Comparison of ENCODE assay signal across 8 cellular contexts in the genomic region with DNA sequence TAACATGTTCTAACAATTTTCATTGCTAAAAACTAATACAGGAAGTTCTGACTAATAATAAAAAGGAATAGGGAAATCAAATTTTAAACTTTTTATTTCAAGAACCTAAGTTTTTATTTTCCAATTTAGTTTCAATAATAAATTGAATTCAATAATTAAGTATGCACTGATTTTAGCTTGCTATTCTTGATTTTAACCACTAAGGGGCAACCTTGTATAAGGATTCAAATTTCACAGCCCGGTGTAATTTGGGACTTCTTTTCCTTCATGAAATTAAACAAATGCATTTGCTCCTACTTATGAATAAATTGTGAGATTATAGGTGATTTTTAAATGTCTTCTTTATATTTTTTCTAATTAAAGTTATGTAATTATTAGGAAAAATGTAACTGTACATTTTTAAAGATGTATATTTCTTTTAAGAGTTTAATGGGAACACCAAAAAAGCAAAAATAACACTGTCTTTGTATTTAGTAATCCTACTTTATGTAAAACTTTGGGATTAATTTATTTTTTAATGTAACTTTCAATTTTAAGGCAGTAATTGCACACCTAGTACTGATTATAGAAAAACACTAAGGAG.
DNase-seq lines count a peak whose midpoint lies in the region; ATAC-seq, FAIRE-seq and TF ChIP-seq lines count a peak whose summit lies in the region.

No MANE protein-coding gene starts in this region.

- H3K27me3 Mint-ChIP-seq in activated naive CD4-positive, alpha-beta T cell treated with anti-CD3 and anti-CD28 coated beads, Interleukin-2, amount 10 ng/mL, durations not matched to agents 7 days and 5 days = no peaks in the 10 kb centered on the region

- TF ChIP-seq CTCF in right atrium auricular region (IDR thresholded peaks at IDR 0.05) (peak; percentile 29 to 75), K562 (IDR thresholded peaks at IDR 0.05 in 2 of 3, conservative IDR thresholded peaks at IDR 0.05 in 1 of 3; ENCODE audit: insufficient read depth in 2 of 3, low read depth in 1 of 3, low read length in 3 of 3) (peak; percentile 15 to 70 (median 25); a peak in 3 of 6 replicates), liver (IDR thresholded peaks at IDR 0.05; ENCODE audit: low read depth, low read length, missing input control) (peak; percentile 72)

- TF ChIP-seq POLR2A in K562 (conservative IDR thresholded peaks at IDR 0.05) = no peak

- TF ChIP-seq EP300 in K562 (IDR thresholded peaks at IDR 0.05; ENCODE audit: low read length) = no peak

- no peak overlapping the region for H3K4me2 ChIP-seq in K562 (ENCODE audit: insufficient read depth, low read length)

- intact Hi-C loops in cardiac septum (cut with DNase I) = no loop called here
- intact Hi-C loops in K562 (cut with micrococcal nuclease) = loop anchor here (1.0 to 10.0 kb wide), 3 partner anchors 1078 to 1518 kb away; no protein-coding TSS in a partner anchor

- H3K9ac ChIP-seq in K562 (ENCODE audit: insufficient read depth in 1 of 2, low read depth in 2 of 2, low read length in 2 of 2) = no peak overlapping the region
- no peak overlapping the region for H3K9ac ChIP-seq in liver (ENCODE audit: low read depth in 1 of 2, low read length in 2 of 2)

- H3K4me3 Mint-ChIP-seq in activated naive CD4-positive, alpha-beta T cell treated with anti-CD3 and anti-CD28 coated beads, Interleukin-2, amount 10 ng/mL, durations not matched to agents 7 days and 5 days = no peak overlapping the region

- H2AFZ ChIP-seq in K562 (ENCODE audit: low read depth, low read length) = no peak overlapping the region

- POLR2A ChIA-PET in K562 (lab: Yijun Ruan, JAX) = no interaction called here

- H3K4me3 ChIP-seq in right atrium auricular region (no peak overlapping the region), K562 (no peak overlapping the region), liver (ENCODE audit: low read depth in 1 of 3, low read length in 3 of 3) (no peak overlapping the region)

- BruUV-seq in K562 (replicated peaks; lab: Mats Ljungman, UMichigan) = no TSS peak

- no peak overlapping the region for H3K27ac ChIP-seq in right atrium auricular region
- no peak overlapping the region for H3K27ac ChIP-seq in K562 (ENCODE audit: extremely low read depth, low read depth, low read length)
- H3K27ac ChIP-seq in liver (ENCODE audit: low read depth in 1 of 2, low read length in 2 of 2) = no peak overlapping the region

- H3K79me2 ChIP-seq in K562 (ENCODE audit: control insufficient read depth, insufficient read depth, low read length) = no peaks in the 10 kb centered on the region

- FAIRE-seq in K562 (lab: Jason Lieb, UNC) = no peak

- H3K4me1 Mint-ChIP-seq in activated naive CD4-positive, alpha-beta T cell treated with anti-CD3 and anti-CD28 coated beads, Interleukin-2, amount 10 ng/mL, durations not matched to agents 7 days and 5 days = no peaks in the 10 kb centered on the region

- no peaks in the 10 kb centered on the region for H3K9me3 Mint-ChIP-seq in activated naive CD4-positive, alpha-beta T cell treated with anti-CD3 and anti-CD28 coated beads, Interleukin-2, amount 10 ng/mL, durations not matched to agents 7 days and 5 days

- DNase-seq in right atrium auricular region (ENCODE audit: low spot score) (no peak), cardiac septum (ENCODE audit: low spot score) (no peak), NCI-H146 treated with DMSO at 0.1 percent for 48 hours (lab: John Stamatoyannopoulos, UW; ENCODE audit: unreplicated experiment) (peak; percentile 17), K562 (ENCODE audit: extremely low read depth in 1 of 4, low spot score in 3 of 4) (peak; percentile 24 to 32 (median 30))
- no peak for DNase-seq in activated naive CD4-positive, alpha-beta T cell treated with anti-CD3 and anti-CD28 coated beads, Interleukin-2, amount 10 ng/mL, durations not matched to agents 7 days and 5 days

- H3K4me1 ChIP-seq in right atrium auricular region (no peaks in the 10 kb centered on the region), K562 (replicated peaks in 1 of 2; ENCODE audit: control insufficient read depth in 2 of 2, insufficient read depth in 2 of 2, low read length in 2 of 2) (no peaks in the 10 kb centered on the region), liver (ENCODE audit: control insufficient read depth in 4 of 4, insufficient read depth in 4 of 4, low read length in 3 of 4) (no peaks in the 10 kb centered on the region)

- H3K27ac Mint-ChIP-seq in activated naive CD4-positive, alpha-beta T cell treated with anti-CD3 and anti-CD28 coated beads, Interleukin-2, amount 10 ng/mL, durations not matched to agents 7 days and 5 days = no peak overlapping the region

- CTCF ChIA-PET in K562 (lab: Yijun Ruan, JAX; ENCODE audit: low intra/inter-chr PET ratio) = interaction anchor here (0.9 to 1.1 kb wide), 2 partner anchors 318 to 1386 kb away, joined by 3 read pairs; no protein-coding TSS in a partner anchor
- CTCF ChIA-PET in activated naive CD4-positive, alpha-beta T cell treated with anti-CD3 and anti-CD28 coated beads, Interleukin-2, amount 10 ng/mL, durations not matched to agents 7 days and 5 days (lab: Charles Lee) = interaction anchor here (0.8 to 1.6 kb wide), 2 partner anchors 448 to 1078 kb away, joined by 3 to 10 read pairs; no protein-coding TSS in a partner anchor

- no peaks in the 10 kb centered on the region for H3K9me1 ChIP-seq in K562 (ENCODE audit: control insufficient read depth, insufficient read depth, low read length)

- 7% methylated on average over 1 of the region's 1 CpG for WGBS in K562 (ENCODE audit: insufficient coverage, low coverage, missing lambda C conversion rate)
- WGBS in liver = 0% methylated on average over 1 of the region's 1 CpG

- H3K9me3 ChIP-seq in right atrium auricular region = no peaks in the 10 kb centered on the region
- no peaks in the 10 kb centered on the region for H3K9me3 ChIP-seq in K562 (replicated peaks; ENCODE audit: control insufficient read depth, insufficient read depth, low read depth, low read length)
- no peaks in the 10 kb centered on the region for H3K9me3 ChIP-seq in liver (ENCODE audit: control insufficient read depth in 4 of 4, low read length in 3 of 4)

- TF ChIP-seq RAD21 in K562 (CRISPR knock-in tag; conservative IDR thresholded peaks at IDR 0.05 in 1 of 2, IDR thresholded peaks at IDR 0.05 in 1 of 2) (peak; percentile 67), liver (IDR thresholded peaks at IDR 0.05) (peak; percentile 86 to 91)

- no peaks in the 10 kb centered on the region for H3K36me3 Mint-ChIP-seq in activated naive CD4-positive, alpha-beta T cell treated with anti-CD3 and anti-CD28 coated beads, Interleukin-2, amount 10 ng/mL, durations not matched to agents 7 days and 5 days

- H3K36me3 ChIP-seq in right atrium auricular region (no peaks in the 10 kb centered on the region), K562 (ENCODE audit: control insufficient read depth, insufficient read depth, low read length) (no peaks in the 10 kb centered on the region), liver (ENCODE audit: control insufficient read depth in 4 of 4, insufficient read depth in 3 of 4, low read depth in 1 of 4, low read length in 3 of 4) (no peaks in the 10 kb centered on the region)

- in situ Hi-C loops in K562 (cut with MboI) = loop anchor here (10.0 kb wide), 1 partner anchor 1628 kb away; no protein-coding TSS in a partner anchor

- ATAC-seq in K562 (no peak), HG03139 (IDR thresholded peaks at IDR 0.05; ENCODE audit: unreplicated experiment) (no peak), HG03565 (IDR thresholded peaks at IDR 0.05; ENCODE audit: unreplicated experiment) (no peak)

- H3K27me3 ChIP-seq in right atrium auricular region (no peaks in the 10 kb centered on the region), K562 (ENCODE audit: control insufficient read depth in 2 of 2, insufficient read depth in 2 of 2, low read length in 2 of 2) (no peaks in the 10 kb centered on the region), liver (ENCODE audit: control insufficient read depth in 4 of 4, insufficient read depth in 4 of 4, low read length in 3 of 4) (peaks cover 0 to 3% (median 0%) of the 10 kb centered on the region in 4 donors)

- no peaks in the 10 kb centered on the region for H4K20me1 ChIP-seq in K562 (replicated peaks; ENCODE audit: control insufficient read depth, insufficient read depth, low read length)

TF ChIP-seq in K562, 482 proteins besides CTCF, POLR2A, EP300 and RAD21 (continues in another document):
- TF ChIP-seq ZNF780A (CRISPR knock-in tag; IDR thresholded peaks at IDR 0.05) (no peak), SMC3 (conservative IDR thresholded peaks at IDR 0.05; ENCODE audit: insufficient read depth, low read depth, low read length) (0 out of 2 replicates have a peak, but pooled peaks have one; percentile 28), ARNT (IDR thresholded peaks at IDR 0.05) (no peak), SNRNP70 (optimal IDR thresholded peaks at IDR 0.05; ENCODE audit: low read depth, low read length) (no peak)

TF ChIP-seq in liver, 16 proteins besides CTCF, POLR2A, EP300 and RAD21 (continues in another document):
- no peak for TF ChIP-seq NR2F2 (IDR thresholded peaks at IDR 0.05)
- TF ChIP-seq, protein P1, sequence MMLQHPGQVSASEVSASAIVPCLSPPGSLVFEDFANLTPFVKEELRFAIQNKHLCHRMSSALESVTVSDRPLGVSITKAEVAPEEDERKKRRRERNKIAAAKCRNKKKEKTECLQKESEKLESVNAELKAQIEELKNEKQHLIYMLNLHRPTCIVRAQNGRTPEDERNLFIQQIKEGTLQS (IDR thresholded peaks at IDR 0.05) = no peak
- no peak for TF ChIP-seq FOXA1 (IDR thresholded peaks at IDR 0.05)
- no peak for TF ChIP-seq YY1 (IDR thresholded peaks at IDR 0.05)
- no peak for TF ChIP-seq JUND (IDR thresholded peaks at IDR 0.05)
- no peak for TF ChIP-seq SP1 (IDR thresholded peaks at IDR 0.05)
- no peak for TF ChIP-seq EGR1 (IDR thresholded peaks at IDR 0.05; ENCODE audit: low read depth in 2 of 2)

Comparison
In these comparisons a context has a peak if more than half of its experiments do, and no peak if none do; other contexts are left out.
1. DNase-seq: peak in NCI-H146 treated with DMSO at 0.1 percent for 48 hours (single experiment) and K562 (4 of 4); none in right atrium auricular region (single experiment), cardiac septum (single experiment) and activated naive CD4-positive, alpha-beta T cell treated with anti-CD3 and anti-CD28 coated beads, Interleukin-2, amount 10 ng/mL, durations not matched to agents 7 days and 5 days (single experiment).
2. Peak in every context shown above with its lines, with median percentiles within 50 percentile points of each other: CTCF ChIP-seq.